Comparison of ENCODE assay signal across 8 cellular contexts in the genomic region with DNA sequence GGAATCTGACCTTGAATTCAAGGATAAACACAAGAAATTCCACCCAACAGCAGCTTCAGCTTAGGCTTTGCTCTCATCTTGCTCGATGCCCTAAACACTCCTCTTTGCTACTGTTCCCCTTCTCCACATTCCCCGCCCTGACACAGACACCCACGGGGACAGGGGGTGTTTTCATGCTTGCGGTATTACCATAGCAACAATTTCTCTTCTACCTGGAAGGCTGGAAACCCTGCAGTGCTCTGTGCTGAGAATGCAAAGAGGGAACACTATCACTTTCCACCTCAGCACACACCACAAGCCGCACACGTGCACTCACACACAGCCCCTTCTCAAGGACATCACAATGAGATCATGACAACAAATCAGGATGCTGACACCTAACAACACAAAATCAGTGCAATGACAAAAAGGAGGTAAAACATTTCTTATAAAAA.
DNase-seq lines count a peak whose midpoint lies in the region; ATAC-seq and TF ChIP-seq lines count a peak whose summit lies in the region.

No MANE protein-coding gene starts in this region.

- H3K4me2 ChIP-seq in mammary epithelial cell (ENCODE audit: insufficient read depth, low read depth, low read length) (no peak overlapping the region), trophoblast cell (ENCODE audit: low read length) (no peak overlapping the region)

- H2AFZ ChIP-seq in mammary epithelial cell (ENCODE audit: low read depth, low read length) (no peak overlapping the region), trophoblast cell (ENCODE audit: insufficient read depth, low read length, poor library complexity) (no peak overlapping the region)

- H3K27ac ChIP-seq in mammary epithelial cell (ENCODE audit: insufficient read depth, low read depth, low read length): peak overlapping the region; percentile 45
- H3K27ac ChIP-seq in trophoblast cell (ENCODE audit: low read depth, low read length): no peak overlapping the region
- peak overlapping the region in 1 of 4 donors; percentile 12 for H3K27ac ChIP-seq in upper lobe of left lung

- H2BK12ac ChIP-seq in trophoblast cell (ENCODE audit: low read length): no peak overlapping the region

- H2BK120ac ChIP-seq in trophoblast cell (ENCODE audit: insufficient read depth, low read length, poor library complexity): no peak overlapping the region

- DNase-seq in T-helper 1 cell (peak in 4 of 5 donors; percentile 54 to 78 (median 61)), mammary epithelial cell (peak; percentile 42), trophoblast cell (no peak), D341Med (ENCODE audit: low spot score) (no peak), foreskin fibroblast (no peak), upper lobe of left lung (no peak)

- intact Hi-C loops in mammary epithelial cell (cut with micrococcal nuclease): no loop called here

- H3K27me3 ChIP-seq in mammary epithelial cell (ENCODE audit: insufficient read depth, low read length) (no peaks in the 10 kb centered on the region), trophoblast cell (ENCODE audit: insufficient read depth, low read length) (no peaks in the 10 kb centered on the region), upper lobe of left lung (no peaks in the 10 kb centered on the region)

- no peak overlapping the region for H4K12ac ChIP-seq in trophoblast cell (ENCODE audit: low read depth, low read length)

- H3K14ac ChIP-seq in trophoblast cell (ENCODE audit: low read length): peak overlapping the region; percentile 14

- peaks cover 57% of the 10 kb centered on the region for H3K4me1 ChIP-seq in mammary epithelial cell (ENCODE audit: insufficient read depth, low read length)
- H3K4me1 ChIP-seq in trophoblast cell (ENCODE audit: control insufficient read depth in 1 of 2, insufficient read depth in 2 of 2, low read length in 2 of 2): peaks cover 23 to 28% of the 10 kb centered on the region in 2 experiments
- H3K4me1 ChIP-seq in upper lobe of left lung: peaks cover 23 to 40% (median 31%) of the 10 kb centered on the region in 4 donors

- H3K9ac ChIP-seq in mammary epithelial cell (ENCODE audit: insufficient read depth, low read length): peak overlapping the region; percentile 11
- no peak overlapping the region for H3K9ac ChIP-seq in trophoblast cell (ENCODE audit: low read length)

- no peak for TF ChIP-seq EP300 in upper lobe of left lung (IDR thresholded peaks at IDR 0.05)

- H2AK5ac ChIP-seq in trophoblast cell (ENCODE audit: low read length): no peak overlapping the region

- H3K18ac ChIP-seq in trophoblast cell (ENCODE audit: low read length): no peak overlapping the region

- H4K91ac ChIP-seq in trophoblast cell (ENCODE audit: low read depth, low read length): no peak overlapping the region

- ATAC-seq in GM18519 (IDR thresholded peaks at IDR 0.05; ENCODE audit: low FRiP score, unreplicated experiment) (peak; percentile 41), HG02840 (IDR thresholded peaks at IDR 0.05; ENCODE audit: low FRiP score, unreplicated experiment) (peak; percentile 50), upper lobe of left lung (ENCODE audit: low FRiP score in 2 of 2) (no peak)

- H3K79me2 ChIP-seq in mammary epithelial cell (ENCODE audit: insufficient read depth, low read length) (peaks cover 5% of the 10 kb centered on the region), trophoblast cell (ENCODE audit: control insufficient read depth, insufficient read depth, low read length, poor library complexity) (peaks cover 4% of the 10 kb centered on the region)

- no peak overlapping the region for H2BK5ac ChIP-seq in trophoblast cell (ENCODE audit: low read depth, low read length, poor library complexity)

- no peaks in the 10 kb centered on the region for H4K20me1 ChIP-seq in mammary epithelial cell (ENCODE audit: insufficient read depth, low read length)

- H4K8ac ChIP-seq in trophoblast cell (ENCODE audit: low read depth, low read length): no peak overlapping the region

- TF ChIP-seq CTCF in mammary epithelial cell (conservative IDR thresholded peaks at IDR 0.05 in 1 of 2, IDR thresholded peaks at IDR 0.05 in 1 of 2; ENCODE audit: extremely low read depth in 1 of 2, insufficient read depth in 1 of 2, low read depth in 1 of 2, low read length in 2 of 2) (no peak), foreskin fibroblast (IDR thresholded peaks at IDR 0.05; ENCODE audit: low read depth, low read length) (no peak), upper lobe of left lung (IDR thresholded peaks at IDR 0.05) (no peak)

- CTCF ChIA-PET in mammary epithelial cell (lab: Charles Lee; ENCODE audit: low non-redundant PET): no interaction called here

- TF ChIP-seq POLR2A in upper lobe of left lung (IDR thresholded peaks at IDR 0.05): no peak

- H3K4ac ChIP-seq in trophoblast cell (ENCODE audit: low read depth, low read length): no peak overlapping the region

- H3K9me3 ChIP-seq in mammary epithelial cell (replicated peaks; ENCODE audit: insufficient read depth, low read length) (no peaks in the 10 kb centered on the region), trophoblast cell (ENCODE audit: insufficient read depth, low read depth, low read length) (no peaks in the 10 kb centered on the region), upper lobe of left lung (no peaks in the 10 kb centered on the region)

- no peak overlapping the region for H3K23ac ChIP-seq in trophoblast cell (ENCODE audit: low read length)

- WGBS in mammary epithelial cell (ENCODE audit: low coverage, missing lambda C conversion rate): 14% methylated on average over 6 of the region's 6 CpGs
- no CpG with 5 or more reads among the region's 6 CpGs for WGBS in trophoblast cell (ENCODE audit: extremely low coverage, insufficient coverage, insufficient read length)
- WGBS in upper lobe of left lung, 2 donors: 64 to 66% methylated on average over 6 of the region's 6 CpGs

- BruUV-seq in mammary epithelial cell (replicated peaks; lab: Mats Ljungman, UMichigan): no TSS peak

- H3K4me3 ChIP-seq in mammary epithelial cell (replicated peaks in 1 of 3; ENCODE audit: insufficient read depth in 1 of 3, low read depth in 2 of 3, low read length in 3 of 3): no peak overlapping the region
- no peak overlapping the region for H3K4me3 ChIP-seq in trophoblast cell (ENCODE audit: low read depth, low read length)
- H3K4me3 ChIP-seq in foreskin fibroblast (ENCODE audit: low read depth in 1 of 2, low read length in 2 of 2): no peak overlapping the region
- no peak overlapping the region for H3K4me3 ChIP-seq in upper lobe of left lung

- dilution Hi-C loops in mammary epithelial cell (cut with HindIII; ENCODE audit: low sequenced_read_pairs): loop anchor here (10.0 kb wide), 1 partner anchor 75 kb away; no protein-coding TSS in a partner anchor

- in situ Hi-C loops in mammary epithelial cell (cut with MboI; ENCODE audit: low sequenced_read_pairs in 2 of 2): loop anchor here in 1 of 2 donors (10.0 to 25.0 kb wide), 2 partner anchors 205 to 338 kb away; no protein-coding TSS in a partner anchor

- H3K36me3 ChIP-seq in mammary epithelial cell (ENCODE audit: insufficient read depth, low read length): peaks cover 4% of the 10 kb centered on the region
- H3K36me3 ChIP-seq in trophoblast cell (ENCODE audit: control insufficient read depth in 1 of 2, insufficient read depth in 2 of 2, low read length in 2 of 2): peaks cover 12 to 28% of the 10 kb centered on the region in 2 experiments
- H3K36me3 ChIP-seq in upper lobe of left lung: peaks cover 3 to 16% (median 10%) of the 10 kb centered on the region in 4 donors

- H3K79me1 ChIP-seq in trophoblast cell (ENCODE audit: low read length): peaks cover 15% of the 10 kb centered on the region

Comparison
In these comparisons a context has a peak if more than half of its experiments do, and no peak if none do; other contexts are left out.
1. ATAC-seq: peak in GM18519 (single experiment) and HG02840 (single experiment); none in upper lobe of left lung (0 of 2).
2. DNase-seq: peak in T-helper 1 cell (4 of 5) and mammary epithelial cell (single experiment); none in trophoblast cell (0 of 2), D341Med (single experiment), foreskin fibroblast (0 of 2) and upper lobe of left lung (0 of 2).